13 cellular contexts compared by ENCODE assay signal in the genomic region with DNA sequence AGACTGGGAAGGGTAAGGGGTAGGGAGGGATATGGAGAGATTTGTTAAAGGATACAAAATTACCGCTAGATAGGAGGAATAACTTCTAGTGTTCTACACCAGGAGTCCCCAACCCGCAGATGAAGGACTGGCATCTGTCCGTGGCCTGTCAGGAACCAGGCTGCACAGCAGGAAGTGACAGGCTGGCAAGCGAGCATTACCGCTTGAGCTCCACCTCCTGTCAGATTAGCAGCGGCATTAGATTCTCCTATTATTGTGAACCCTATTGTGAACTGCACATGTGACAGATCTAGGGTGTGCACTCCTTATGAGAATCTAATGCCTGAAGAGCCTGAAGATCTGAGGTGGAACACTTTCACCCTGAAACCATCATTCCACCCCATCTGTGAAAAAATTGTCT. TPM values are rescaled to one million over a fixed set of nuclear protein-coding genes. Genes with fewer than 3 reads are reported as not detected.
DNase-seq lines count a peak whose midpoint lies in the region; ATAC-seq and TF ChIP-seq lines count a peak whose summit lies in the region.
"Had no signal": no experiment of that assay in that cellular context is flagged by ENCODE, and none has a peak within 500 bp of the region (broad histone marks: within the 10 kb centered on the region; RNA-seq: fewer than 3 reads in every experiment).

No MANE protein-coding gene starts in this region.

- H3K4me1 ChIP-seq in RWPE2 (ENCODE audit: insufficient read depth, poor library complexity, severe bottlenecking) (no peaks in the 10 kb centered on the region), sigmoid colon (no peaks in the 10 kb centered on the region)

- DNase-seq in stimulated activated CD4-positive, alpha-beta T cell treated with anti-CD3 and anti-CD28 coated beads, Interleukin-1b, Interleukin-23, amount 100 ng/mL, for 48 hours = peak; percentile 12
- DNase-seq in stimulated activated CD4-positive, alpha-beta T cell treated with anti-CD3 and anti-CD28 coated beads, Interleukin-12 subunit alpha, Interleukin-12 subunit beta, amount 100 ng/mL, for 4 hours = no peak
- no peak for DNase-seq in RWPE2 (ENCODE audit: low spot score)
- peak; percentile 3 for DNase-seq in central memory CD4-positive, alpha-beta T cell
- DNase-seq in sigmoid colon = no peak
- no peak for DNase-seq in superior temporal gyrus (ENCODE audit: extremely low spot score)
- DNase-seq in NK-92 treated with Interleukin-12 subunit alpha and Interleukin-12 subunit beta, amount 100 ng/mL, for 24 hours (lab: John Stamatoyannopoulos, UW) = no peak
- DNase-seq: amniotic stem cell, left cardiac atrium, NCI-H1930 had no signal

- TF ChIP-seq EP300 in sigmoid colon (IDR thresholded peaks at IDR 0.05) = no peak

- TF ChIP-seq CTCF in RWPE2 (IDR thresholded peaks at IDR 0.05; ENCODE audit: poor library complexity, severe bottlenecking) (no peak), sigmoid colon (IDR thresholded peaks at IDR 0.05) (no peak)

- ATAC-seq in RWPE2 (ENCODE audit: low read depth) (peak; percentile 67; the same call in 1 of the 3 replicates), HG02852 (IDR thresholded peaks at IDR 0.05; ENCODE audit: unreplicated experiment) (no peak)
- ATAC-seq: left cardiac atrium had no signal

- WGBS in sigmoid colon, 2 donors = 12 to 47% methylated on average over 6 of the region's 6 CpGs

- peaks cover 4% of the 10 kb centered on the region for H3K27me3 ChIP-seq in RWPE2 (ENCODE audit: insufficient read depth, poor library complexity, severe bottlenecking)
- no peaks in the 10 kb centered on the region for H3K27me3 ChIP-seq in sigmoid colon

- H3K36me3 ChIP-seq in RWPE2 (ENCODE audit: low read depth) = no peaks in the 10 kb centered on the region
- H3K36me3 ChIP-seq in sigmoid colon = no peaks in the 10 kb centered on the region

- TF ChIP-seq POLR2A in sigmoid colon (IDR thresholded peaks at IDR 0.05) = no peak

- H3K27ac ChIP-seq in RWPE2 (ENCODE audit: poor library complexity, severe bottlenecking) = no peak overlapping the region
- no peak overlapping the region for H3K27ac ChIP-seq in sigmoid colon
- H3K27ac ChIP-seq: epithelial cell of prostate had no signal

- H3K9me3 ChIP-seq in RWPE2 (ENCODE audit: severe bottlenecking) = no peaks in the 10 kb centered on the region
- H3K9me3 ChIP-seq in sigmoid colon = no peaks in the 10 kb centered on the region

- intact Hi-C loops in sigmoid colon (cut with DNase I) = no loop called here

- H3K4me3 ChIP-seq in RWPE2 (ENCODE audit: severe bottlenecking) = no peak overlapping the region
- H3K4me3 ChIP-seq in sigmoid colon = no peak overlapping the region

RNA-seq across cellular contexts. Expression of gene BBS7, which starts 27.9 kb away (rescaled TPM):
- total RNA-seq in sigmoid colon = 10 to 100 TPM; 12.7 to 14.6 (median 13.6) TPM
- polyA plus RNA-seq in sigmoid colon = 10 to 100 TPM in 1 of 3 donors, 1 to 10 TPM in 2; 8.4 to 12.3 (median 9.6) TPM

RNA-seq across cellular contexts. Expression of gene TRPC3, which starts 53.7 kb away (rescaled TPM):
- total RNA-seq in sigmoid colon = 1 to 10 TPM in 1 of 4 donors, under 1 TPM in 3; 0.33 to 1.1 (median 0.59) TPM
- under 1 TPM in 1 of 3 donors, not detected in 2; 0.12 TPM for polyA plus RNA-seq in sigmoid colon
- polyA plus RNA-seq: CD14-positive monocyte had no signal

Comparison
In these comparisons a context has a peak if more than half of its experiments do, and no peak if none do; other contexts are left out.
1. DNase-seq: peak in stimulated activated CD4-positive, alpha-beta T cell treated with anti-CD3 and anti-CD28 coated beads, Interleukin-1b, Interleukin-23, amount 100 ng/mL, for 48 hours (single experiment) and central memory CD4-positive, alpha-beta T cell (single experiment); none in stimulated activated CD4-positive, alpha-beta T cell treated with anti-CD3 and anti-CD28 coated beads, Interleukin-12 subunit alpha, Interleukin-12 subunit beta, amount 100 ng/mL, for 4 hours (single experiment), RWPE2 (single experiment), sigmoid colon (single experiment), superior temporal gyrus (single experiment) and NK-92 treated with Interleukin-12 subunit alpha and Interleukin-12 subunit beta, amount 100 ng/mL, for 24 hours (single experiment).